Comparison of ENCODE assay signal across 23 cellular contexts in genomic region chr1:18641005-18641941, GRCh38. TPM values are rescaled to one million over a fixed set of nuclear protein-coding genes. Genes with fewer than 3 reads are reported as not detected.
DNase-seq lines count a peak whose midpoint lies in the region; TF ChIP-seq lines count a peak whose summit lies in the region.
"Had no signal": no experiment of that assay in that cellular context is flagged by ENCODE, and none has a peak within 500 bp of the region (broad histone marks: within the 10 kb centered on the region; RNA-seq: fewer than 3 reads in every experiment).

No MANE protein-coding gene starts in this region.

- H3K4me1 Mint-ChIP-seq in H9: peaks cover 61 to 81% of the 10 kb centered on the region in 2 experiments
- H3K4me1 Mint-ChIP-seq in brain: peaks cover 90% of the 10 kb centered on the region
- peaks cover 73% of the 10 kb centered on the region for H3K4me1 Mint-ChIP-seq in neural crest cell

- no peaks in the 10 kb centered on the region for H3K36me3 Mint-ChIP-seq in H9 (ENCODE audit: insufficient read depth in 1 of 3, low read depth in 3 of 3)
- H3K36me3 Mint-ChIP-seq in brain: no peaks in the 10 kb centered on the region
- H3K36me3 Mint-ChIP-seq in neural crest cell (ENCODE audit: low read depth): no peaks in the 10 kb centered on the region
- H3K36me3 Mint-ChIP-seq: activated CD4-positive, alpha-beta memory T cell treated with anti-CD3 and anti-CD28 coated beads for 36 hours; activated naive CD8-positive, alpha-beta T cell; naive thymus-derived CD4-positive, alpha-beta T cell had no signal

- no peak overlapping the region for H2AFZ ChIP-seq in H9 (ENCODE audit: low read length)

- H3K4me1 ChIP-seq in H9 (ENCODE audit: insufficient read depth, low read length): no peaks in the 10 kb centered on the region

- H3K56ac ChIP-seq in H9 (ENCODE audit: insufficient read length, low read depth, low read length): no peak overlapping the region

- H2BK20ac ChIP-seq in H9 (ENCODE audit: low read depth, low read length, poor library complexity, severe bottlenecking): no peak overlapping the region

- no CpG with 5 or more reads among the region's 49 CpGs for WGBS in H9 (ENCODE audit: extremely low coverage, insufficient read length, low lambda C conversion rate)

- H3K27ac ChIP-seq in H9 (ENCODE audit: insufficient read length, low read depth, low read length): no peak overlapping the region
- H3K27ac ChIP-seq: lower lobe of right lung, stomach had no signal

- peak overlapping the region; percentile 64 for H3K4me2 ChIP-seq in H9 (ENCODE audit: insufficient read depth, insufficient read length, low read length)

- DNase-seq in NCI-H1694 treated with DMSO at 0.1 percent for 48 hours (lab: John Stamatoyannopoulos, UW): peak; percentile 6
- no peak for DNase-seq in NCI-H1694 (lab: John Stamatoyannopoulos, UW)
- no peak for DNase-seq in H9
- DNase-seq in neural crest cell (ENCODE audit: low read depth, low spot score): no peak
- DNase-seq in stimulated activated CD8-positive, alpha-beta memory T cell treated with anti-CD3 and anti-CD28 coated beads, Interleukin-4, amount 100 ng/mL, for 48 hours: no peak
- DNase-seq in NCI-H2107 treated with DMSO at 0.1 percent for 48 hours (lab: John Stamatoyannopoulos, UW; ENCODE audit: unreplicated experiment): no peak
- DNase-seq in nucleus accumbens (lab: John Stamatoyannopoulos, UW): no peak
- DNase-seq: 8988T; activated CD4-positive, alpha-beta memory T cell treated with anti-CD3 and anti-CD28 coated beads for 36 hours; activated T-cell treated with anti-CD3 and anti-CD28 coated beads, Interleukin-2, amount 50 U/mL, for 4 hours; C1 segment of cervical spinal cord; DMS79 treated with DMSO at 0.1 percent for 48 hours; lower lobe of right lung; MG63; naive thymus-derived CD4-positive, alpha-beta T cell; NCI-H1930; NCI-H524 treated with DMSO at 0.1 percent for 48 hours; stomach had no signal

- no peak overlapping the region for H3K18ac ChIP-seq in H9 (ENCODE audit: insufficient read length, low read depth, low read length)

- H4K20me1 ChIP-seq in H9 (ENCODE audit: control insufficient read depth, insufficient read depth, insufficient read length): no peaks in the 10 kb centered on the region

- H3K27me3 ChIP-seq in H9 (ENCODE audit: insufficient read depth, low read length): peaks cover 82% of the 10 kb centered on the region

- H4K5ac ChIP-seq in H9 (ENCODE audit: insufficient read length, low read depth, low read length): no peak overlapping the region

- H3K9me3 Mint-ChIP-seq in H9 (peaks cover 0 to 15% of the 10 kb centered on the region in 2 experiments; a peak in 2 of 5 replicates), brain (peaks cover 0 to 3% (median 0%) of the 10 kb centered on the region in 5 experiments), neural crest cell (no peaks in the 10 kb centered on the region)
- H3K9me3 Mint-ChIP-seq: activated CD4-positive, alpha-beta memory T cell treated with anti-CD3 and anti-CD28 coated beads for 36 hours; activated T-cell treated with anti-CD3 and anti-CD28 coated beads, Interleukin-2, amount 50 U/mL, for 4 hours had no signal

- H3K79me2 ChIP-seq in H9 (ENCODE audit: insufficient read depth, low read length): no peaks in the 10 kb centered on the region

- H2BK120ac ChIP-seq in H9 (ENCODE audit: low read depth, low read length, poor library complexity, severe bottlenecking): no peak overlapping the region

- H3K79me1 ChIP-seq in H9 (ENCODE audit: insufficient read depth, low read depth, low read length, poor library complexity, severe bottlenecking): no peaks in the 10 kb centered on the region

- no peak overlapping the region for H4K8ac ChIP-seq in H9 (replicated peaks; ENCODE audit: insufficient read length, low read depth, low read length)

- H4K91ac ChIP-seq in H9 (ENCODE audit: insufficient read length, low read depth, low read length): no peak overlapping the region

- peak overlapping the region in 1 of 2 experiments; percentile 81; a peak in 3 of 5 replicates for H3K4me3 Mint-ChIP-seq in H9
- H3K4me3 Mint-ChIP-seq in brain: peak overlapping the region; percentile 41 to 84 (median 78)
- peak overlapping the region; percentile 74 for H3K4me3 Mint-ChIP-seq in neural crest cell
- H3K4me3 Mint-ChIP-seq: activated CD4-positive, alpha-beta memory T cell treated with anti-CD3 and anti-CD28 coated beads for 36 hours; activated naive CD8-positive, alpha-beta T cell; activated T-cell treated with anti-CD3 and anti-CD28 coated beads, Interleukin-2, amount 50 U/mL, for 4 hours had no signal

- TF ChIP-seq CTCF in H9 (conservative IDR thresholded peaks at IDR 0.05) (no peak), brain (conservative IDR thresholded peaks at IDR 0.05) (no peak), neural crest cell (conservative IDR thresholded peaks at IDR 0.05) (no peak)

- H3K27me3 Mint-ChIP-seq in H9 (ENCODE audit: low read depth) (peaks cover 100% of the 10 kb centered on the region), brain (peaks cover 100% of the 10 kb centered on the region), neural crest cell (ENCODE audit: low read depth) (peaks cover 100% of the 10 kb centered on the region)

- no peak overlapping the region for H3T11ph ChIP-seq in H9 (ENCODE audit: low read length)

- H3K27ac Mint-ChIP-seq in H9 (peak overlapping the region in 1 of 3 experiments; percentile 78; a peak in 2 of 7 replicates), brain (peak overlapping the region in 3 of 5 experiments; percentile 11 to 87 (median 47)), neural crest cell (ENCODE audit: unreplicated experiment) (peak overlapping the region; percentile 68)
- H3K27ac Mint-ChIP-seq: activated CD4-positive, alpha-beta memory T cell treated with anti-CD3 and anti-CD28 coated beads for 36 hours; activated naive CD8-positive, alpha-beta T cell had no signal

- H2BK12ac ChIP-seq in H9 (ENCODE audit: insufficient read length, low read depth, low read length): no peak overlapping the region

- no peak overlapping the region for H3K4ac ChIP-seq in H9 (ENCODE audit: low read depth, low read length)

- H2AK5ac ChIP-seq in H9 (ENCODE audit: insufficient read length, low read length): no peak overlapping the region

- H2BK15ac ChIP-seq in H9 (ENCODE audit: low read depth, low read length): no peak overlapping the region

- no peaks in the 10 kb centered on the region for H3K9me3 ChIP-seq in H9 (ENCODE audit: control insufficient read depth, low read depth, low read length)
- H3K9me3 ChIP-seq: lower lobe of right lung, MG63, stomach had no signal

- no peak overlapping the region for H2BK5ac ChIP-seq in H9 (ENCODE audit: insufficient read length, low read length)

- H3K23ac ChIP-seq in H9 (ENCODE audit: insufficient read length, low read depth, low read length): no peak overlapping the region

- no peak overlapping the region for H3K14ac ChIP-seq in H9 (ENCODE audit: insufficient read depth, low read length)

- no peak overlapping the region for H3K9ac ChIP-seq in H9 (ENCODE audit: extremely low read depth, insufficient read length, low read length)

- H3K23me2 ChIP-seq in H9 (ENCODE audit: insufficient read length, low read depth, low read length, poor library complexity, severe bottlenecking): peaks cover 28% of the 10 kb centered on the region

RNA-seq across cellular contexts. Expression of gene PAX7, which starts 10.6 kb away (rescaled TPM):
- total RNA-seq in H9 (2021) (0.09 and 0.15 TPM in 2 replicates), neural crest cell (10.2 and 10.9 TPM in 2 replicates)
- 0.34 TPM for polyA plus RNA-seq in brain (ENCODE audit: insufficient read depth, low read depth, low replicate concordance)
- total RNA-seq: activated CD4-positive, alpha-beta memory T cell treated with anti-CD3 and anti-CD28 coated beads for 36 hours; activated T-cell treated with anti-CD3 and anti-CD28 coated beads, Interleukin-2, amount 50 U/mL, for 4 hours; esophagus mucosa; lower lobe of right lung; naive thymus-derived CD4-positive, alpha-beta T cell; renal cortical epithelial cell; stomach; ureter had no signal
- polyA plus RNA-seq: naive thymus-derived CD4-positive, alpha-beta T cell; stomach had no signal
